In the genomic region with DNA sequence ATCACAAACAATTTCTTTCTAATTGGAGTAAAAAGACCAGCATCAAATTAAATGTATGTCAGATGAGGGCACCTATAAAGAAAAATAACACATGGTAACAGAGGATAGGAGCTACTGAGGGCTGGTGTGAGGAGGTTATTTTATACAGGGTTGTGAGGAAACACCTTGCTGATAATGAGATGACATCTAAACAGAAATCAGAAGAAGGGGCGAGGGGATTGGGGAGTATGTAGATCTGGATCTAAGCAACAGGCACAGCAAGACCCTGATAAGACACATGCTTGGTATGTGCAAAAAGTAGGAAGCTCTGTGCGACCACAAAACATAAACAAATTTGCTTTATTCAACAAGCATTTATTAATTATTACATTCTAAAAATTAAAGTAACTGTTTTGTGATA, we compare ENCODE assay signal across 1 cellular context.
TF ChIP-seq lines count a peak whose summit lies in the region.

No MANE protein-coding gene starts in this region.

TF ChIP-seq in K562, 482 proteins besides CTCF, POLR2A, EP300 and RAD21 (continued from another document):
- TF ChIP-seq, protein P1, sequence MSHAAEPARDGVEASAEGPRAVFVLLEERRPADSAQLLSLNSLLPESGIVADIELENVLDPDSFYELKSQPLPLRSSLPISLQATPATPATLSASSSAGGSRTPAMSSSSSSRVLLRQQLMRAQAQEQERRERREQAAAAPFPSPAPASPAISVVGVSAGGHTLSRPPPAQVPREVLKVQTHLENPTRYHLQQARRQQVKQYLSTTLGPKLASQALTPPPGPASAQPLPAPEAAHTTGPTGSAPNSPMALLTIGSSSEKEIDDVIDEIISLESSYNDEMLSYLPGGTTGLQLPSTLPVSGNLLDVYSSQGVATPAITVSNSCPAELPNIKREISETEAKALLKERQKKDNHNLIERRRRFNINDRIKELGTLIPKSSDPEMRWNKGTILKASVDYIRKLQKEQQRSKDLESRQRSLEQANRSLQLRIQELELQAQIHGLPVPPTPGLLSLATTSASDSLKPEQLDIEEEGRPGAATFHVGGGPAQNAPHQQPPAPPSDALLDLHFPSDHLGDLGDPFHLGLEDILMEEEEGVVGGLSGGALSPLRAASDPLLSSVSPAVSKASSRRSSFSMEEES (CRISPR knock-in tag; IDR thresholded peaks at IDR 0.05), result no peak
- TF ChIP-seq TEAD4 (IDR thresholded peaks at IDR 0.05; ENCODE audit: low read length) (0 out of 2 replicates have a peak, but pooled peaks have one; percentile 25), TEAD4 (CRISPR knock-in tag; IDR thresholded peaks at IDR 0.05; ENCODE audit: borderline replicate concordance) (no peak)
